Comparison of ENCODE assay signal across 1 cellular context in genomic region chr11:68121067-68121899, GRCh38.
TF ChIP-seq lines count a peak whose summit lies in the region.

TSS of gene CHKA (minus strand) at chr11:68121388. CDS start at chr11:68121177, 211 bp downstream.

TF ChIP-seq in SK-N-SH, 30 proteins besides CTCF, POLR2A, EP300 and RAD21 (continued from another document):
- TF ChIP-seq USF2 (IDR thresholded peaks at IDR 0.05; ENCODE audit: borderline replicate concordance, low read depth, low read length) (no peak), FOXM1 (IDR thresholded peaks at IDR 0.05; ENCODE audit: low read depth) (no peak), SIN3A (IDR thresholded peaks at IDR 0.05; ENCODE audit: borderline replicate concordance, low read depth, low read length) (no peak), EZH2phosphoT487 (IDR thresholded peaks at IDR 0.05; ENCODE audit: borderline replicate concordance, low read depth) (no peak), ZBTB33 (IDR thresholded peaks at IDR 0.05; ENCODE audit: borderline replicate concordance, low read depth) (no peak), TAF1 (IDR thresholded peaks at IDR 0.05; ENCODE audit: borderline replicate concordance, low read depth, low read length) (peak; percentile 89; the same call in 1 of the 2 replicates), RXRA (IDR thresholded peaks at IDR 0.05; ENCODE audit: borderline replicate concordance, low read depth) (0 out of 2 replicates have a peak, but pooled peaks have one; percentile 22), RCOR1 (IDR thresholded peaks at IDR 0.05; ENCODE audit: low read length) (no peak), NFIC (IDR thresholded peaks at IDR 0.05; ENCODE audit: borderline replicate concordance) (no peak), JUND (IDR thresholded peaks at IDR 0.05) (no peak), GABPA (IDR thresholded peaks at IDR 0.05; ENCODE audit: low read depth) (no peak), ELF1 (IDR thresholded peaks at IDR 0.05) (no peak)
